Comparison of ENCODE assay signal across 17 cellular contexts in the genomic region with DNA sequence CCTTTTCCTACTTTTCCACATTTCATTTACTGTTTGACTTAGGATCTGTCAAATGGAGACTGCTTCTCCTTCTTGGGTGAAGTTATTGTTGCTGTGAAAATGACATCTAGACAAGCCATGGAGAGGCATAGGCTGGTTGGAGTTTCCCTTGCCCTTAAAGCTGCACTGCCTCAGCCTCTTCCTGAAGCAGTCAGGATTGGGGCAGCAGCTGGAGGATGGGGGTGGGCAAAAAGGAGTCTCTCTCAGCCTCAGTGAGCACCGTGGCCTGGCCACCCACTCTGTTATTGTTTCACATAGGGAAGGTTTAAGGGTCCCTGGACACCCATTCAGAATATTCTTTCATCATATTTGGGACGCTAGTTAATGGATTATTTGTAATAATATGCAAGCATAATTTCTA. TPM values are rescaled to one million over a fixed set of nuclear protein-coding genes. Genes with fewer than 3 reads are reported as not detected.
A peak's percentile ranks its signal among the peaks of the same experiment; 100 is the strongest.
DNase-seq lines count a peak whose midpoint lies in the region; ATAC-seq and TF ChIP-seq lines count a peak whose summit lies in the region.
"Had no signal": no experiment of that assay in that cellular context is flagged by ENCODE, and none has a peak within 500 bp of the region (broad histone marks: within the 10 kb centered on the region; RNA-seq: fewer than 3 reads in every experiment).

No MANE protein-coding gene starts in this region.

- no peaks in the 10 kb centered on the region for H3K27me3 ChIP-seq in vagina
- H3K27me3 ChIP-seq: uterus had no signal

- no peaks in the 10 kb centered on the region for H3K36me3 ChIP-seq in vagina
- H3K36me3 ChIP-seq: uterus had no signal

- POLR2A ChIA-PET in WTC11 (lab: Charles Lee): interaction anchor here (0.7 kb wide), 1 partner anchor 15 kb away, joined by 5 read pairs; no protein-coding TSS in a partner anchor

- peak; percentile 47 for ATAC-seq in WTC11
- ATAC-seq in HG02571 (IDR thresholded peaks at IDR 0.05; ENCODE audit: unreplicated experiment): no peak
- no peak for ATAC-seq in left colon
- ATAC-seq: left ventricle myocardium superior had no signal

- no peak for TF ChIP-seq POLR2A in vagina (IDR thresholded peaks at IDR 0.05)

- H3K9me3 Mint-ChIP-seq in activated T-cell treated with anti-CD3 and anti-CD28 coated beads, Interleukin-2, amount 50 U/mL, for 24 hours: no peaks in the 10 kb centered on the region
- no peaks in the 10 kb centered on the region for H3K9me3 Mint-ChIP-seq in WTC11
- H3K9me3 Mint-ChIP-seq: naive B cell had no signal

- H3K27ac Mint-ChIP-seq in activated T-cell treated with anti-CD3 and anti-CD28 coated beads, Interleukin-2, amount 50 U/mL, for 24 hours: peak overlapping the region; percentile 63
- peak overlapping the region; percentile 50; the same call in 1 of the 2 replicates for H3K27ac Mint-ChIP-seq in WTC11
- H3K27ac Mint-ChIP-seq: naive B cell had no signal

- no peaks in the 10 kb centered on the region for H3K4me1 ChIP-seq in vagina
- H3K4me1 ChIP-seq: uterus had no signal

- no peaks in the 10 kb centered on the region for H3K27me3 Mint-ChIP-seq in activated T-cell treated with anti-CD3 and anti-CD28 coated beads, Interleukin-2, amount 50 U/mL, for 24 hours
- no peaks in the 10 kb centered on the region for H3K27me3 Mint-ChIP-seq in WTC11 (ENCODE audit: low read depth)
- H3K27me3 Mint-ChIP-seq: naive B cell had no signal

- DNase-seq in activated T-cell treated with anti-CD3 and anti-CD28 coated beads, Interleukin-2, amount 50 U/mL, for 24 hours: no peak
- no peak for DNase-seq in activated T-cell treated with anti-CD3 and anti-CD28 coated beads, Interleukin-2, amount 50 U/mL, for 48 hours
- no peak for DNase-seq in WTC11 (ENCODE audit: low spot score)
- DNase-seq in iPS-NIHi7 (ENCODE audit: extremely low spot score): peak; percentile 20
- DNase-seq in vagina (ENCODE audit: extremely low spot score in 2 of 2): peak; percentile 7 to 29
- no peak for DNase-seq in left colon
- DNase-seq in amygdala (lab: John Stamatoyannopoulos, UW): no peak
- DNase-seq: activated T-cell treated with anti-CD3 and anti-CD28 coated beads, Interleukin-2, amount 50 U/mL, for 1 hour; aorta; cortex of kidney; left ventricle myocardium superior; naive B cell; NCI-H1694; PC-9; uterus had no signal

- H3K4me1 Mint-ChIP-seq in activated T-cell treated with anti-CD3 and anti-CD28 coated beads, Interleukin-2, amount 50 U/mL, for 24 hours (ENCODE audit: low read depth): peaks cover 33% of the 10 kb centered on the region
- peaks cover 47% of the 10 kb centered on the region for H3K4me1 Mint-ChIP-seq in WTC11

- CTCF ChIA-PET in WTC11 (lab: Charles Lee): interaction anchor here (0.7 to 2.5 kb wide), 6 partner anchors 10 to 868 kb away, joined by 4 to 10 read pairs (median 6); no protein-coding TSS in a partner anchor

- H3K27ac ChIP-seq in vagina: no peak overlapping the region
- H3K27ac ChIP-seq: PC-9, uterus, VCaP had no signal

- no peaks in the 10 kb centered on the region for H3K9me3 ChIP-seq in vagina
- H3K9me3 ChIP-seq: uterus had no signal

- H3K4me3 ChIP-seq in vagina: no peak overlapping the region
- H3K4me3 ChIP-seq: PC-9, uterus had no signal

- H3K36me3 Mint-ChIP-seq in activated T-cell treated with anti-CD3 and anti-CD28 coated beads, Interleukin-2, amount 50 U/mL, for 24 hours (ENCODE audit: low read depth): no peaks in the 10 kb centered on the region
- no peaks in the 10 kb centered on the region for H3K36me3 Mint-ChIP-seq in WTC11
- H3K36me3 Mint-ChIP-seq: naive B cell had no signal

- intact Hi-C loops in vagina (cut with DNase I): no loop called here
- intact Hi-C loops in left colon (cut with DNase I, micrococcal nuclease): no loop called here

- TF ChIP-seq CTCF in WTC11 (IDR thresholded peaks at IDR 0.05) (no peak), vagina (IDR thresholded peaks at IDR 0.05) (no peak)

- H3K4me3 Mint-ChIP-seq in activated T-cell treated with anti-CD3 and anti-CD28 coated beads, Interleukin-2, amount 50 U/mL, for 24 hours: no peak overlapping the region
- H3K4me3 Mint-ChIP-seq in WTC11: peak overlapping the region; percentile 18; the same call in 1 of the 2 replicates

TF ChIP-seq in WTC11, 78 proteins besides CTCF, POLR2A, EP300 and RAD21:
- TF ChIP-seq, protein P1, sequence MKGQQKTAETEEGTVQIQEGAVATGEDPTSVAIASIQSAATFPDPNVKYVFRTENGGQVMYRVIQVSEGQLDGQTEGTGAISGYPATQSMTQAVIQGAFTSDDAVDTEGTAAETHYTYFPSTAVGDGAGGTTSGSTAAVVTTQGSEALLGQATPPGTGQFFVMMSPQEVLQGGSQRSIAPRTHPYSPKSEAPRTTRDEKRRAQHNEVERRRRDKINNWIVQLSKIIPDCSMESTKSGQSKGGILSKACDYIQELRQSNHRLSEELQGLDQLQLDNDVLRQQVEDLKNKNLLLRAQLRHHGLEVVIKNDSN (CRISPR knock-in tag; IDR thresholded peaks at IDR 0.05): no peak
- TF ChIP-seq ELF4 (CRISPR knock-in tag; IDR thresholded peaks at IDR 0.05; ENCODE audit: low read depth): no peak
- no peak for TF ChIP-seq GABPB1 (CRISPR knock-in tag; IDR thresholded peaks at IDR 0.05)
- TF ChIP-seq NR3C1 (CRISPR knock-in tag; conservative IDR thresholded peaks at IDR 0.05; ENCODE audit: low read depth): no peak
- TF ChIP-seq, protein P2, sequence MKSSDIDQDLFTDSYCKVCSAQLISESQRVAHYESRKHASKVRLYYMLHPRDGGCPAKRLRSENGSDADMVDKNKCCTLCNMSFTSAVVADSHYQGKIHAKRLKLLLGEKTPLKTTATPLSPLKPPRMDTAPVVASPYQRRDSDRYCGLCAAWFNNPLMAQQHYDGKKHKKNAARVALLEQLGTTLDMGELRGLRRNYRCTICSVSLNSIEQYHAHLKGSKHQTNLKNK (CRISPR knock-in tag; IDR thresholded peaks at IDR 0.05): no peak
- TF ChIP-seq, protein P3, sequence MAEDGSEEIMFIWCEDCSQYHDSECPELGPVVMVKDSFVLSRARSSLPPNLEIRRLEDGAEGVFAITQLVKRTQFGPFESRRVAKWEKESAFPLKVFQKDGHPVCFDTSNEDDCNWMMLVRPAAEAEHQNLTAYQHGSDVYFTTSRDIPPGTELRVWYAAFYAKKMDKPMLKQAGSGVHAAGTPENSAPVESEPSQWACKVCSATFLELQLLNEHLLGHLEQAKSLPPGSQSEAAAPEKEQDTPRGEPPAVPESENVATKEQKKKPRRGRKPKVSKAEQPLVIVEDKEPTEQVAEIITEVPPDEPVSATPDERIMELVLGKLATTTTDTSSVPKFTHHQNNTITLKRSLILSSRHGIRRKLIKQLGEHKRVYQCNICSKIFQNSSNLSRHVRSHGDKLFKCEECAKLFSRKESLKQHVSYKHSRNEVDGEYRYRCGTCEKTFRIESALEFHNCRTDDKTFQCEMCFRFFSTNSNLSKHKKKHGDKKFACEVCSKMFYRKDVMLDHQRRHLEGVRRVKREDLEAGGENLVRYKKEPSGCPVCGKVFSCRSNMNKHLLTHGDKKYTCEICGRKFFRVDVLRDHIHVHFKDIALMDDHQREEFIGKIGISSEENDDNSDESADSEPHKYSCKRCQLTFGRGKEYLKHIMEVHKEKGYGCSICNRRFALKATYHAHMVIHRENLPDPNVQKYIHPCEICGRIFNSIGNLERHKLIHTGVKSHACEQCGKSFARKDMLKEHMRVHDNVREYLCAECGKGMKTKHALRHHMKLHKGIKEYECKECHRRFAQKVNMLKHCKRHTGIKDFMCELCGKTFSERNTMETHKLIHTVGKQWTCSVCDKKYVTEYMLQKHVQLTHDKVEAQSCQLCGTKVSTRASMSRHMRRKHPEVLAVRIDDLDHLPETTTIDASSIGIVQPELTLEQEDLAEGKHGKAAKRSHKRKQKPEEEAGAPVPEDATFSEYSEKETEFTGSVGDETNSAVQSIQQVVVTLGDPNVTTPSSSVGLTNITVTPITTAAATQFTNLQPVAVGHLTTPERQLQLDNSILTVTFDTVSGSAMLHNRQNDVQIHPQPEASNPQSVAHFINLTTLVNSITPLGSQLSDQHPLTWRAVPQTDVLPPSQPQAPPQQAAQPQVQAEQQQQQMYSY (CRISPR knock-in tag; IDR thresholded peaks at IDR 0.05): no peak
- no peak for TF ChIP-seq ZNF219 (CRISPR knock-in tag; IDR thresholded peaks at IDR 0.05; ENCODE audit: borderline replicate concordance)
- TF ChIP-seq MYBL2 (CRISPR knock-in tag; IDR thresholded peaks at IDR 0.05): no peak
- TF ChIP-seq TP53 (CRISPR knock-in tag; IDR thresholded peaks at IDR 0.05): no peak
- TF ChIP-seq, protein P4, sequence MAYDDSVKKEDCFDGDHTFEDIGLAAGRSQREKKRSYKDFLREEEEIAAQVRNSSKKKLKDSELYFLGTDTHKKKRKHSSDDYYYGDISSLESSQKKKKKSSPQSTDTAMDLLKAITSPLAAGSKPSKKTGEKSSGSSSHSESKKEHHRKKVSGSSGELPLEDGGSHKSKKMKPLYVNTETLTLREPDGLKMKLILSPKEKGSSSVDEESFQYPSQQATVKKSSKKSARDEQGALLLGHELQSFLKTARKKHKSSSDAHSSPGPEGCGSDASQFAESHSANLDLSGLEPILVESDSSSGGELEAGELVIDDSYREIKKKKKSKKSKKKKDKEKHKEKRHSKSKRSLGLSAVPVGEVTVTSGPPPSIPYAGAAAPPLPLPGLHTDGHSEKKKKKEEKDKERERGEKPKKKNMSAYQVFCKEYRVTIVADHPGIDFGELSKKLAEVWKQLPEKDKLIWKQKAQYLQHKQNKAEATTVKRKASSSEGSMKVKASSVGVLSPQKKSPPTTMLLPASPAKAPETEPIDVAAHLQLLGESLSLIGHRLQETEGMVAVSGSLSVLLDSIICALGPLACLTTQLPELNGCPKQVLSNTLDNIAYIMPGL (CRISPR knock-in tag; IDR thresholded peaks at IDR 0.05): no peak
- TF ChIP-seq GTF2I (CRISPR knock-in tag; conservative IDR thresholded peaks at IDR 0.05): no peak
- TF ChIP-seq, protein P5, sequence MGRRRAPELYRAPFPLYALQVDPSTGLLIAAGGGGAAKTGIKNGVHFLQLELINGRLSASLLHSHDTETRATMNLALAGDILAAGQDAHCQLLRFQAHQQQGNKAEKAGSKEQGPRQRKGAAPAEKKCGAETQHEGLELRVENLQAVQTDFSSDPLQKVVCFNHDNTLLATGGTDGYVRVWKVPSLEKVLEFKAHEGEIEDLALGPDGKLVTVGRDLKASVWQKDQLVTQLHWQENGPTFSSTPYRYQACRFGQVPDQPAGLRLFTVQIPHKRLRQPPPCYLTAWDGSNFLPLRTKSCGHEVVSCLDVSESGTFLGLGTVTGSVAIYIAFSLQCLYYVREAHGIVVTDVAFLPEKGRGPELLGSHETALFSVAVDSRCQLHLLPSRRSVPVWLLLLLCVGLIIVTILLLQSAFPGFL (CRISPR knock-in tag; IDR thresholded peaks at IDR 0.05; ENCODE audit: borderline replicate concordance): no peak
TF ChIP-seq in WTC11: peak in this region for 0.

RNA-seq across cellular contexts. Expression of gene ZBTB24, which starts 7.7 kb away (rescaled TPM):
- 13.7 to 14.7 TPM (median 14.6 TPM) in 3 replicates for total RNA-seq in WTC11 (2021)
- total RNA-seq in vagina: 6.6 TPM
- 1 to 10 TPM; 6.6 to 6.7 TPM for total RNA-seq in left colon

RNA-seq across cellular contexts. Expression of gene MICAL1, which starts 35.1 kb away (rescaled TPM):
- total RNA-seq in WTC11 (2021): 51.6 to 57.4 TPM (median 52.2 TPM) in 3 replicates
- total RNA-seq in vagina: 54.0 TPM
- 10 to 100 TPM; 62.7 to 63.9 TPM for total RNA-seq in left colon

RNA-seq across cellular contexts. Expression of gene SMPD2, which starts 50.2 kb away (rescaled TPM):
- total RNA-seq in WTC11 (2021): 11.2 to 13.1 TPM (median 12.2 TPM) in 3 replicates
- 21.4 TPM for total RNA-seq in vagina
- 10 to 100 TPM; 17.8 to 23.8 TPM for total RNA-seq in left colon

RNA-seq across cellular contexts. Expression of gene PPIL6, which starts 50.3 kb away (rescaled TPM):
- 0.61 to 0.76 TPM (median 0.69 TPM) in 3 replicates for total RNA-seq in WTC11 (2021)
- 3.9 TPM for total RNA-seq in vagina
- total RNA-seq in left colon: 1 to 10 TPM in 1 of 2 donors, under 1 TPM in 1; 0.58 to 2.0 TPM

Comparison
In these comparisons a context has a peak if more than half of its experiments do, and no peak if none do; other contexts are left out.
1. DNase-seq: peak in iPS-NIHi7 (single experiment) and vagina (2 of 2); none in activated T-cell treated with anti-CD3 and anti-CD28 coated beads, Interleukin-2, amount 50 U/mL, for 24 hours (single experiment), activated T-cell treated with anti-CD3 and anti-CD28 coated beads, Interleukin-2, amount 50 U/mL, for 48 hours (0 of 2), WTC11 (single experiment), left colon (0 of 2) and amygdala (0 of 56).